In genomic region chr5:20030125-20030524, GRCh38 we compare ENCODE assay signal across 32 cellular contexts. TPM values are rescaled to one million over a fixed set of nuclear protein-coding genes. Genes with fewer than 3 reads are reported as not detected.
"Had no signal": no experiment of that assay in that cellular context is flagged by ENCODE, and none has a peak within 500 bp of the region (broad histone marks: within the 10 kb centered on the region; RNA-seq: fewer than 3 reads in every experiment).

No MANE protein-coding gene starts in this region.

- FAIRE-seq: islet of Langerhans, kidney had no signal

- H3K9me3 ChIP-seq: neutrophil, ovary, right atrium auricular region, right lobe of liver, testis, thyroid gland, transverse colon, upper lobe of left lung, vagina had no signal

- H3K27me3 ChIP-seq: neural progenitor cell, neutrophil, ovary, right atrium auricular region, right lobe of liver, testis, thyroid gland, transverse colon, upper lobe of left lung, vagina had no signal

- H3K4me1 ChIP-seq: left ventricle myocardium inferior, neural progenitor cell, right atrium auricular region, right lobe of liver, testis, thyroid gland, transverse colon, upper lobe of left lung, vagina had no signal

- H3K4me3 ChIP-seq: left ventricle myocardium inferior, lung, neural progenitor cell, ovary, right atrium auricular region, right lobe of liver, smooth muscle cell, testis, thyroid gland, transverse colon, upper lobe of left lung, vagina had no signal

- H3K36me3 ChIP-seq: left ventricle myocardium inferior, neural progenitor cell, neutrophil, ovary, right atrium auricular region, right lobe of liver, thyroid gland, transverse colon, upper lobe of left lung, vagina had no signal

- DNase-seq: hypothalamus; immature natural killer cell; kidney; left ventricle myocardium inferior; mesendoderm; naive B cell; natural killer cell; nephron progenitor cell; ovary; right lobe of liver; stimulated activated CD4-positive, alpha-beta T cell treated with anti-CD3 and anti-CD28 coated beads, Interleukin-1b, Interleukin-23, amount 100 ng/mL, for 48 hours; stimulated activated CD4-positive, alpha-beta T cell treated with anti-CD3 and anti-CD28 coated beads, Interleukin-2, amount 100 ng/mL, for 48 hours; stimulated activated CD4-positive, alpha-beta T cell treated with anti-CD3 and anti-CD28 coated beads, Interleukin-4, amount 100 ng/mL, for 4 hours; stimulated activated CD8-positive, alpha-beta memory T cell treated with anti-CD3 and anti-CD28 coated beads, Interleukin-4, amount 100 ng/mL, for 48 hours; stimulated activated naive CD4-positive, alpha-beta T cell treated with Interleukin-2 at 50 U/mL for 16 hours; stimulated activated naive CD8-positive, alpha-beta T cell treated with anti-CD3 and anti-CD28 coated beads, Interleukin-15, amount 100 ng/mL, for 72 hours; testis; thyroid gland; transverse colon; upper lobe of left lung had no signal

- ATAC-seq: natural killer cell; right lobe of liver; stimulated activated memory B cell treated with anti-CD40 and anti-IgM and Interleukin-4, amounts not matched to agents 10 μg/mL and 1 μg/mL and 100 μg/mL, for 72 hours; stimulated activated naive CD8-positive, alpha-beta T cell treated with anti-CD3 and anti-CD28 coated beads, Interleukin-15, amount 100 ng/mL, for 72 hours had no signal

- H3K9ac ChIP-seq: neural progenitor cell had no signal

RNA-seq across cellular contexts. Expression of gene CDH18, which starts 42.1 kb away (rescaled TPM):
- total RNA-seq: kidney, left ventricle myocardium inferior, mononuclear cell, natural killer cell, omental fat pad, ovary, pulmonary artery endothelial cell, renal cortical epithelial cell, right atrium auricular region, right lobe of liver, thyroid gland, transverse colon, upper lobe of left lung, vagina had no signal
